8 cellular contexts compared by ENCODE assay signal in the genomic region with DNA sequence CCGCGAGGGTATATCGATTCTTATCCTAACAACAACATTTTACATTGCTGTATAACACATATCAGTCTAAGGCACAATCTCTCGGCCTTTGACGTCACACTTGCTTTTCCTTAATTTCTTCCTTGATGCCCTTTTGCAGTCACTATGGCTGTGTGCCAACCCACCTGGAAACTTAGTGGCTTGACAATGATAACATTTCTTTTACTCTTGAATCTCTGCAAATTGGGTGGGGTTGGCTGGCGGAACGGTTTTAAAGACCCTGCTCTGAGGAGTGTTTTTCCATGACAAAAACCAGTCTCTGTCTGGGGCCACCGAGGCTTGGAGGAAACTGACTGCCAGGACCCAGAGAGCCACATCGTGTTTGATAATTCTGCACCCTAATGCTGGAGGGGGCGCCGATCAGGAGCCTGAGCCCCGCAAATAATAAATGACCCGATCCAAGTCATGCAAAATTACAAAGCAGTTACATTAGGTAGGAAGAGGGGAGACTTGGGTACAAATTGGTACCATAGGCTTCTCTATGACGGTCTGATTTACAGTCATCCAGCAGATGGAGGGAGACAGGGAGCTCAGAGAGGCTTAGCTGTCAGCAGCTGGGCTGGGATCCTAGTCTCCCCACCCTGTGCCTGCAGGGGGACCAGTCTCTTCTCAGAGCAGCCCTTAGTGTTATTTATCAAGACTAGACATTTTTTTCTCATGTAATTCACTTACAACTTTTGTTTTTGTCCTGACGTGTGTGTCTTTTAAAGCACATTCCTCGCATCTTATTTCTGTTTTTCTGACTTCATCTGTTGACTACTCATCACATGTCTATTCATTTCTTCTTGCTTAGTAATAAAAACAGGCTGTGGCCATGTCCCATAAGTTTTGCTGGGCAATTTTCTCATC.
DNase-seq lines count a peak whose midpoint lies in the region; ATAC-seq and TF ChIP-seq lines count a peak whose summit lies in the region.

No MANE protein-coding gene starts in this region.

- no peaks in the 10 kb centered on the region for H3K4me1 ChIP-seq in HAP-1

- H3K27ac Mint-ChIP-seq in activated T-helper 1 cell treated with anti-CD3 and anti-CD28 coated beads, Interleukin-12 subunit alpha, Interleukin-12 subunit beta, Interleukin-2, Interleukin-4 antibody, amounts not matched to agents 30 ng/mL and 10 ng/mL and 1 ng/mL, durations not matched to agents 14 hours and 24 hours and 36 hours = peak overlapping the region; percentile 84

- H3K9me3 ChIP-seq in HAP-1 = no peaks in the 10 kb centered on the region

- DNase-seq in A172 (ENCODE audit: low spot score) (peak; percentile 59), GM13977 (ENCODE audit: low spot score) (no peak), iPS-NIHi11 (ENCODE audit: low spot score) (peak; percentile 44), HAP-1 (ENCODE audit: low spot score in 2 of 2) (no peak)
- DNase-seq in activated T-helper 1 cell treated with anti-CD3 and anti-CD28 coated beads, Interleukin-12 subunit alpha, Interleukin-12 subunit beta, Interleukin-2, Interleukin-4 antibody, amounts not matched to agents 30 ng/mL and 10 ng/mL and 1 ng/mL, durations not matched to agents 14 hours and 24 hours and 36 hours (ENCODE audit: low spot score) = no peak
- DNase-seq in activated effector memory CD4-positive, alpha-beta T cell treated with Interleukin-2 at 50 U/mL for 16 hours = no peak

- TF ChIP-seq POLR2A in GM18505 (IDR thresholded peaks at IDR 0.05; ENCODE audit: borderline replicate concordance, extremely low read depth, insufficient read depth, insufficient read length) = no peak

- peak; percentile 20 for TF ChIP-seq CTCF in GM13977 (IDR thresholded peaks at IDR 0.05; ENCODE audit: extremely low read depth, insufficient read depth, missing control alignments)

- no peaks in the 10 kb centered on the region for H3K27me3 ChIP-seq in HAP-1 (ENCODE audit: low read depth)

- peaks cover 2% of the 10 kb centered on the region for H3K27me3 Mint-ChIP-seq in activated T-helper 1 cell treated with anti-CD3 and anti-CD28 coated beads, Interleukin-12 subunit alpha, Interleukin-12 subunit beta, Interleukin-2, Interleukin-4 antibody, amounts not matched to agents 30 ng/mL and 10 ng/mL and 1 ng/mL, durations not matched to agents 14 hours and 24 hours and 36 hours (ENCODE audit: insufficient read depth)

- H3K4me3 ChIP-seq in HAP-1 = no peak overlapping the region

- peaks cover 3% of the 10 kb centered on the region for H3K36me3 Mint-ChIP-seq in activated T-helper 1 cell treated with anti-CD3 and anti-CD28 coated beads, Interleukin-12 subunit alpha, Interleukin-12 subunit beta, Interleukin-2, Interleukin-4 antibody, amounts not matched to agents 30 ng/mL and 10 ng/mL and 1 ng/mL, durations not matched to agents 14 hours and 24 hours and 36 hours (ENCODE audit: low read depth)

- intact Hi-C loops in activated T-helper 1 cell treated with anti-CD3 and anti-CD28 coated beads, Interleukin-12 subunit alpha, Interleukin-12 subunit beta, Interleukin-2, Interleukin-4 antibody, amounts not matched to agents 30 ng/mL and 10 ng/mL and 1 ng/mL, durations not matched to agents 14 hours and 24 hours and 36 hours (cut with micrococcal nuclease) = no loop called here

- H3K4me1 Mint-ChIP-seq in activated T-helper 1 cell treated with anti-CD3 and anti-CD28 coated beads, Interleukin-12 subunit alpha, Interleukin-12 subunit beta, Interleukin-2, Interleukin-4 antibody, amounts not matched to agents 30 ng/mL and 10 ng/mL and 1 ng/mL, durations not matched to agents 14 hours and 24 hours and 36 hours (ENCODE audit: low read depth) = peaks cover 52% of the 10 kb centered on the region

- no peaks in the 10 kb centered on the region for H3K9me3 Mint-ChIP-seq in activated T-helper 1 cell treated with anti-CD3 and anti-CD28 coated beads, Interleukin-12 subunit alpha, Interleukin-12 subunit beta, Interleukin-2, Interleukin-4 antibody, amounts not matched to agents 30 ng/mL and 10 ng/mL and 1 ng/mL, durations not matched to agents 14 hours and 24 hours and 36 hours

- no peaks in the 10 kb centered on the region for H3K36me3 ChIP-seq in HAP-1 (replicated peaks)

- ATAC-seq in HG03108 (IDR thresholded peaks at IDR 0.05; ENCODE audit: unreplicated experiment) (no peak), GM18505 (IDR thresholded peaks at IDR 0.05; ENCODE audit: unreplicated experiment) (no peak)

- in situ Hi-C loops in GM13977 (cut with MboI; ENCODE audit: low pct_unique_long_range_greater_than_20kb, low sequenced_read_pairs, unreplicated experiment) (no loop called here), HAP-1 (cut with MboI; ENCODE audit: low sequenced_read_pairs) (no loop called here)

- peak overlapping the region; percentile 71 for H3K4me3 Mint-ChIP-seq in activated T-helper 1 cell treated with anti-CD3 and anti-CD28 coated beads, Interleukin-12 subunit alpha, Interleukin-12 subunit beta, Interleukin-2, Interleukin-4 antibody, amounts not matched to agents 30 ng/mL and 10 ng/mL and 1 ng/mL, durations not matched to agents 14 hours and 24 hours and 36 hours

Comparison
In these comparisons a context has a peak if more than half of its experiments do, and no peak if none do; other contexts are left out.
1. DNase-seq: peak in A172 (single experiment) and iPS-NIHi11 (single experiment); none in GM13977 (single experiment), activated T-helper 1 cell treated with anti-CD3 and anti-CD28 coated beads, Interleukin-12 subunit alpha, Interleukin-12 subunit beta, Interleukin-2, Interleukin-4 antibody, amounts not matched to agents 30 ng/mL and 10 ng/mL and 1 ng/mL, durations not matched to agents 14 hours and 24 hours and 36 hours (single experiment), activated effector memory CD4-positive, alpha-beta T cell treated with Interleukin-2 at 50 U/mL for 16 hours (single experiment) and HAP-1 (0 of 2).